In genomic region chr12:10016881-10017280, GRCh38 we compare ENCODE assay signal across 2 cellular contexts.
A peak's percentile ranks its signal among the peaks of the same experiment; 100 is the strongest.
TF ChIP-seq lines count a peak whose summit lies in the region.

No MANE protein-coding gene starts in this region.

TF ChIP-seq in GM23338, 12 proteins besides CTCF, POLR2A, EP300 and RAD21:
- TF ChIP-seq CREB1 (CRISPR knock-in tag; IDR thresholded peaks at IDR 0.05; ENCODE audit: low read depth) (no peak), REST (IDR thresholded peaks at IDR 0.05; ENCODE audit: unreplicated experiment) (no peak), NANOG (IDR thresholded peaks at IDR 0.05; ENCODE audit: borderline replicate concordance) (0 out of 2 replicates have a peak, but pooled peaks have one; percentile 6), ZNF462 (CRISPR knock-in tag; IDR thresholded peaks at IDR 0.05) (no peak), JUNB (IDR thresholded peaks at IDR 0.05; ENCODE audit: unreplicated experiment) (no peak)

TF ChIP-seq in H1, 55 proteins besides CTCF, POLR2A, EP300 and RAD21:
- peak; percentile 24 for TF ChIP-seq MAFK (IDR thresholded peaks at IDR 0.05; ENCODE audit: low read depth, low read length)
- TF ChIP-seq POLR2AphosphoS5 (IDR thresholded peaks at IDR 0.05; ENCODE audit: low read depth, low read length): no peak
- TF ChIP-seq BACH1 (IDR thresholded peaks at IDR 0.05; ENCODE audit: low read length): peak; percentile 38; the same call in 1 of the 2 replicates
- TF ChIP-seq SP2 (IDR thresholded peaks at IDR 0.05; ENCODE audit: low read length): no peak
